In genomic region chr4:128306992-128307581, GRCh38 we compare ENCODE assay signal across 16 cellular contexts. TPM values are rescaled to one million over a fixed set of nuclear protein-coding genes. Genes with fewer than 3 reads are reported as not detected.
DNase-seq lines count a peak whose midpoint lies in the region; ATAC-seq lines count a peak whose summit lies in the region.
"Had no signal": no experiment of that assay in that cellular context is flagged by ENCODE, and none has a peak within 500 bp of the region (broad histone marks: within the 10 kb centered on the region; RNA-seq: fewer than 3 reads in every experiment).

No MANE protein-coding gene starts in this region.

- H3K9me3 ChIP-seq in mesenchymal stem cell (ENCODE audit: control insufficient read depth, low read length) = no peaks in the 10 kb centered on the region
- no peaks in the 10 kb centered on the region for H3K9me3 ChIP-seq in GM23248 (ENCODE audit: low read depth)
- H3K9me3 ChIP-seq: spleen had no signal

- 67% methylated on average over 1 of the region's 1 CpG for WGBS in mesenchymal stem cell
- WGBS in GM23248 (ENCODE audit: low coverage in 1 of 2, low lambda C conversion rate in 2 of 2, missing lambda C conversion rate in 2 of 2), 2 experiments = 77 to 95% methylated on average over 1 of the region's 1 CpG

- peak overlapping the region in 1 of 2 experiments; percentile 38 for H2BK12ac ChIP-seq in mesenchymal stem cell (ENCODE audit: low read length in 2 of 2)

- in situ Hi-C loops in GM23248 (cut with MboI) = no loop called here

- H3K79me1 ChIP-seq in mesenchymal stem cell (replicated peaks; ENCODE audit: low read length, poor library complexity, severe bottlenecking) = peaks cover 2% of the 10 kb centered on the region

- H3K4me3 ChIP-seq in mesenchymal stem cell (ENCODE audit: insufficient read depth in 1 of 2, low read depth in 1 of 2, low read length in 2 of 2) = no peak overlapping the region
- H3K4me3 ChIP-seq in GM23248 = no peak overlapping the region
- H3K4me3 ChIP-seq: dorsolateral prefrontal cortex, spleen had no signal

- peak overlapping the region; percentile 76 for H4K8ac ChIP-seq in mesenchymal stem cell (ENCODE audit: low read length)

- H3K36me3 ChIP-seq in mesenchymal stem cell (ENCODE audit: control insufficient read depth in 1 of 2, insufficient read depth in 2 of 2, low read depth in 1 of 2, low read length in 2 of 2) (peaks cover 0 to 7% of the 10 kb centered on the region in 2 experiments), GM23248 (ENCODE audit: low read depth) (0 out of 2 replicates have a peak, but pooled peaks cover 5% of the 10 kb centered on the region)

- no peak overlapping the region for H3K27ac ChIP-seq in mesenchymal stem cell (ENCODE audit: low read length, poor library complexity, severe bottlenecking)
- H3K27ac ChIP-seq in GM23248 = no peak overlapping the region
- H3K27ac ChIP-seq: dorsolateral prefrontal cortex, foreskin keratinocyte, spleen had no signal

- no peak overlapping the region for H3K4ac ChIP-seq in mesenchymal stem cell (ENCODE audit: low read depth in 1 of 2, low read length in 2 of 2)

- H3K4me1 ChIP-seq in mesenchymal stem cell (ENCODE audit: control insufficient read depth, insufficient read depth, low read depth, low read length) = peaks cover 6% of the 10 kb centered on the region
- H3K4me1 ChIP-seq in GM23248 (ENCODE audit: insufficient read depth) = no peaks in the 10 kb centered on the region

- no peak overlapping the region for H3K4me2 ChIP-seq in mesenchymal stem cell (ENCODE audit: low read length, poor library complexity, severe bottlenecking)
- no peak overlapping the region for H3K4me2 ChIP-seq in GM23248 (ENCODE audit: unreplicated experiment)

- H3K9ac ChIP-seq in mesenchymal stem cell (ENCODE audit: low read length) (no peak overlapping the region), GM23248 (no peak overlapping the region)

- H2AFZ ChIP-seq in mesenchymal stem cell (ENCODE audit: low read depth, low read length) (no peak overlapping the region), GM23248 (no peak overlapping the region)

- H4K91ac ChIP-seq in mesenchymal stem cell (ENCODE audit: low read length) = no peak overlapping the region

- DNase-seq in mesenchymal stem cell = no peak
- no peak for DNase-seq in GM23248
- DNase-seq in ecto neural progenitor cell (ENCODE audit: low spot score) = no peak
- no peak for DNase-seq in NCI-H69 (lab: John Stamatoyannopoulos, UW)
- DNase-seq: CD4-positive, CD25-positive, alpha-beta regulatory T cell; dorsolateral prefrontal cortex; foreskin keratinocyte; H9; NCI-H1930; nephron progenitor cell; spleen; T-helper 2 cell had no signal

- no peaks in the 10 kb centered on the region for H4K20me1 ChIP-seq in GM23248 (ENCODE audit: insufficient read depth)

- peak; percentile 81 for ATAC-seq in GM19025 (IDR thresholded peaks at IDR 0.05; ENCODE audit: low read depth, unreplicated experiment)
- ATAC-seq in HG02588 (IDR thresholded peaks at IDR 0.05; ENCODE audit: unreplicated experiment) = peak; percentile 74
- peak; percentile 73 for ATAC-seq in HG03469 (IDR thresholded peaks at IDR 0.05; ENCODE audit: unreplicated experiment)
- ATAC-seq in HG03378 (IDR thresholded peaks at IDR 0.05; ENCODE audit: unreplicated experiment) = no peak
- ATAC-seq: foreskin keratinocyte had no signal

- H3K27me3 ChIP-seq in mesenchymal stem cell (ENCODE audit: control insufficient read depth in 1 of 2, insufficient read depth in 1 of 2, low read length in 2 of 2) (no peaks in the 10 kb centered on the region), GM23248 (replicated peaks; ENCODE audit: insufficient read depth) (no peaks in the 10 kb centered on the region)
- H3K27me3 ChIP-seq: dorsolateral prefrontal cortex, foreskin keratinocyte, spleen had no signal

- no peak overlapping the region for H2AK5ac ChIP-seq in mesenchymal stem cell (ENCODE audit: low read length, severe bottlenecking)

- H3K18ac ChIP-seq in mesenchymal stem cell (ENCODE audit: low read depth in 1 of 2, low read length in 2 of 2) = peak overlapping the region in 1 of 2 experiments; percentile 38

- no peaks in the 10 kb centered on the region for H3F3A ChIP-seq in GM23248 (ENCODE audit: insufficient read depth)

- no peak overlapping the region for H3K23ac ChIP-seq in mesenchymal stem cell (ENCODE audit: low read length in 2 of 2)

- no peak overlapping the region for H2BK120ac ChIP-seq in mesenchymal stem cell (ENCODE audit: low read depth, low read length)

- H3K79me2 ChIP-seq in GM23248 (ENCODE audit: insufficient read depth) = no peaks in the 10 kb centered on the region

- no peak overlapping the region for H2BK5ac ChIP-seq in mesenchymal stem cell (ENCODE audit: low read depth, low read length, poor library complexity, severe bottlenecking)

- H2BK15ac ChIP-seq in mesenchymal stem cell (ENCODE audit: low read depth, poor library complexity, severe bottlenecking) = no peak overlapping the region

- no peaks in the 10 kb centered on the region for H3K9me2 ChIP-seq in GM23248 (ENCODE audit: insufficient read depth)

- H3K14ac ChIP-seq in mesenchymal stem cell (ENCODE audit: low read length in 2 of 2) = no peak overlapping the region

RNA-seq across cellular contexts. Expression of gene PGRMC2, which starts 19.5 kb away (rescaled TPM):
- polyA plus RNA-seq in mesenchymal stem cell (2013, experiment 1 of 2) = 117 TPM
- polyA plus RNA-seq in mesenchymal stem cell (2013, experiment 2 of 2) = 116 TPM
- 97.4 and 117 TPM in 2 replicates for total RNA-seq in GM23248 (2014; rRNA removed; shearing (Covaris generic))
- 173 and 186 TPM in 2 replicates for polyA plus RNA-seq in GM23248 (2016; fragmentation: Nextera tagmentation; extraction: Ambion mirVana)
